Comparison of ENCODE assay signal across 6 cellular contexts in genomic region chr11:26595207-26595865, GRCh38. TPM values are rescaled to one million over a fixed set of nuclear protein-coding genes. Genes with fewer than 3 reads are reported as not detected.
"Had no signal": no experiment of that assay in that cellular context is flagged by ENCODE, and none has a peak within 500 bp of the region (broad histone marks: within the 10 kb centered on the region; RNA-seq: fewer than 3 reads in every experiment).

No MANE protein-coding gene starts in this region.

RNA-seq across cellular contexts. Expression of gene MUC15, which starts 23.3 kb away (rescaled TPM):
- total RNA-seq: activated CD8-positive, alpha-beta T cell treated with anti-CD3 and anti-CD28 coated beads, Interleukin-2, amount 10 ng/mL, durations not matched to agents 7 days and 5 days; activated naive CD8-positive, alpha-beta T cell treated with anti-CD3 and anti-CD28 coated beads, Interleukin-2, amount 10 ng/mL, durations not matched to agents 7 days and 5 days; cardiac septum; PC-3; SJSA1; WTC11 had no signal
